Comparison of ENCODE assay signal across 11 cellular contexts in the genomic region with DNA sequence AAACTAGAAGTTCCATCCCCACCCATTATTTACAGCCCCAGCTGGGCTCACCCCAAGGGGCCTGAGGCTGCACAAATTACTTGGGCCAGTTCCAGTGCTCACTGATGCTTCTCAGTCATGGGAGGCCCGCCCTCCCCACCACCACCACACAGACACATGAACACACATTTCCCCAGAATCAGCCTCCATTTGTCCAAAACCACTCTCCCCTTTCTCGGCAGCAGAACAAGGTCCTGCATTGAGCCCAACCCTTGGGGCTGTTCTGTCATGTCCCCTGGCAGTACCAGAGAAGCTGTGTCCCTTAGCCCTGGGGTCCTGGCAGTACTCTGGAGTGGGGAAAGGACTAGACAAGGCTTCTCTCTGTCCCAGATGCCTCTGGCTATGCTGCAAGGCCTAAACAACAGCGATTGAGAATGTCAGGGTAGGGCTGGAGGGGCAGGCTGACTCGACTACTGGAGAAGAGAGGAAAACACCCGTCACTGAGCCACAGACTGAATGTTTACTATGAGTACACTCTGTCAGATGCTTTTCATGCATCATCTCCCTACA. TPM values are rescaled to one million over a fixed set of nuclear protein-coding genes. Genes with fewer than 3 reads are reported as not detected.
DNase-seq lines count a peak whose midpoint lies in the region; ATAC-seq and TF ChIP-seq lines count a peak whose summit lies in the region.
"Had no signal": no experiment of that assay in that cellular context is flagged by ENCODE, and none has a peak within 500 bp of the region (broad histone marks: within the 10 kb centered on the region; RNA-seq: fewer than 3 reads in every experiment).

No MANE protein-coding gene starts in this region.

- DNase-seq in AG08395 (ENCODE audit: low spot score) (peak; percentile 48), Peyer's patch (peak in 1 of 3 donors; percentile 22), fibroblast of mammary gland (ENCODE audit: low read depth) (peak; percentile 78), omental fat pad (ENCODE audit: low spot score) (no peak), GM13976 (ENCODE audit: low spot score) (no peak), prostate gland (ENCODE audit: low spot score) (no peak)
- no peak for DNase-seq in stimulated activated naive CD8-positive, alpha-beta T cell treated with anti-CD3 and anti-CD28 coated beads, Interleukin-15, amount 100 ng/mL, for 72 hours
- no peak for DNase-seq in activated CD8-positive, alpha-beta memory T cell treated with anti-CD3 and anti-CD28 coated beads, Interleukin-2, amount 50 U/mL, for 48 hours
- DNase-seq: activated CD4-positive, alpha-beta T cell treated with anti-CD3 and anti-CD28 coated beads, Interleukin-2, amount 10 ng/mL, durations not matched to agents 7 days and 5 days had no signal

- H3K27me3 ChIP-seq in Peyer's patch (no peaks in the 10 kb centered on the region), prostate gland (replicated peaks; ENCODE audit: insufficient read depth) (no peaks in the 10 kb centered on the region)

- in situ Hi-C loops in GM13976 (cut with MboI; ENCODE audit: low sequenced_read_pairs, unreplicated experiment), result no loop called here

- no peak overlapping the region for H3K4me3 Mint-ChIP-seq in stimulated activated naive CD8-positive, alpha-beta T cell treated with anti-CD3 and anti-CD28 coated beads, Interleukin-15, amount 100 ng/mL, for 72 hours
- H3K4me3 Mint-ChIP-seq: activated CD4-positive, alpha-beta T cell treated with anti-CD3 and anti-CD28 coated beads, Interleukin-2, amount 10 ng/mL, durations not matched to agents 7 days and 5 days; stimulated activated naive CD8-positive, alpha-beta T cell treated with anti-CD3 and anti-CD28 coated beads, Interleukin-15, Interleukin-2, amounts not matched to agents 100 ng/mL and 50 ng/mL, for 24 hours had no signal

- peaks cover 0 to 71% (median 0%) of the 10 kb centered on the region in 3 donors for H3K36me3 ChIP-seq in Peyer's patch
- peaks cover 6 to 9% of the 10 kb centered on the region in 2 donors for H3K36me3 ChIP-seq in prostate gland

- H3K27ac Mint-ChIP-seq in stimulated activated naive CD8-positive, alpha-beta T cell treated with anti-CD3 and anti-CD28 coated beads, Interleukin-15, amount 100 ng/mL, for 72 hours, result peak overlapping the region in 1 of 2 donors; percentile 66
- H3K27ac Mint-ChIP-seq: activated CD4-positive, alpha-beta T cell treated with anti-CD3 and anti-CD28 coated beads, Interleukin-2, amount 10 ng/mL, durations not matched to agents 7 days and 5 days had no signal

- H3K9me3 ChIP-seq in Peyer's patch (no peaks in the 10 kb centered on the region), prostate gland (no peaks in the 10 kb centered on the region)

- H3K4me1 Mint-ChIP-seq in stimulated activated naive CD8-positive, alpha-beta T cell treated with anti-CD3 and anti-CD28 coated beads, Interleukin-15, amount 100 ng/mL, for 72 hours, result no peaks in the 10 kb centered on the region
- H3K4me1 Mint-ChIP-seq: activated CD4-positive, alpha-beta T cell treated with anti-CD3 and anti-CD28 coated beads, Interleukin-2, amount 10 ng/mL, durations not matched to agents 7 days and 5 days had no signal

- no peaks in the 10 kb centered on the region for H3K9me3 Mint-ChIP-seq in stimulated activated naive CD8-positive, alpha-beta T cell treated with anti-CD3 and anti-CD28 coated beads, Interleukin-15, amount 100 ng/mL, for 72 hours
- H3K9me3 Mint-ChIP-seq: activated CD4-positive, alpha-beta T cell treated with anti-CD3 and anti-CD28 coated beads, Interleukin-2, amount 10 ng/mL, durations not matched to agents 7 days and 5 days; stimulated activated naive CD8-positive, alpha-beta T cell treated with anti-CD3 and anti-CD28 coated beads, Interleukin-15, Interleukin-2, amounts not matched to agents 100 ng/mL and 50 ng/mL, for 24 hours had no signal

- no peak for TF ChIP-seq CTCF in Peyer's patch (IDR thresholded peaks at IDR 0.05)
- TF ChIP-seq CTCF in fibroblast of mammary gland (conservative IDR thresholded peaks at IDR 0.05; ENCODE audit: control insufficient read depth, insufficient read depth, low read depth, low read length), result no peak
- TF ChIP-seq CTCF in omental fat pad (IDR thresholded peaks at IDR 0.05), result no peak
- no peak for TF ChIP-seq CTCF in GM13976 (IDR thresholded peaks at IDR 0.05; ENCODE audit: borderline replicate concordance, control extremely low read depth, extremely low read depth, insufficient read depth, missing control alignments)
- no peak for TF ChIP-seq CTCF in prostate gland (IDR thresholded peaks at IDR 0.05)

- TF ChIP-seq POLR2A in Peyer's patch (IDR thresholded peaks at IDR 0.05), result no peak
- no peak for TF ChIP-seq POLR2A in prostate gland (IDR thresholded peaks at IDR 0.05)

- ATAC-seq in omental fat pad (ENCODE audit: low FRiP score), result peak; percentile 2
- ATAC-seq in stimulated activated naive CD8-positive, alpha-beta T cell treated with anti-CD3 and anti-CD28 coated beads, Interleukin-15, amount 100 ng/mL, for 72 hours, result no peak

- intact Hi-C loops in prostate gland (cut with DNase I), result no loop called here

- H3K27ac ChIP-seq in Peyer's patch (peak overlapping the region; percentile 5 to 59 (median 42)), prostate gland (no peak overlapping the region)

- H3K4me1 ChIP-seq in Peyer's patch (peaks cover 0 to 6% (median 3%) of the 10 kb centered on the region in 4 donors), prostate gland (replicated peaks) (no peaks in the 10 kb centered on the region)

- 78% methylated on average over 5 of the region's 5 CpGs for WGBS in prostate gland

- H3K4me3 ChIP-seq in Peyer's patch, result no peak overlapping the region
- no peak overlapping the region for H3K4me3 ChIP-seq in fibroblast of mammary gland (ENCODE audit: control insufficient read depth, low read depth, low read length)
- no peak overlapping the region for H3K4me3 ChIP-seq in prostate gland

- H3K27me3 Mint-ChIP-seq in stimulated activated naive CD8-positive, alpha-beta T cell treated with anti-CD3 and anti-CD28 coated beads, Interleukin-15, amount 100 ng/mL, for 72 hours, result no peaks in the 10 kb centered on the region
- H3K27me3 Mint-ChIP-seq: activated CD4-positive, alpha-beta T cell treated with anti-CD3 and anti-CD28 coated beads, Interleukin-2, amount 10 ng/mL, durations not matched to agents 7 days and 5 days; stimulated activated naive CD8-positive, alpha-beta T cell treated with anti-CD3 and anti-CD28 coated beads, Interleukin-15, Interleukin-2, amounts not matched to agents 100 ng/mL and 50 ng/mL, for 24 hours had no signal

RNA-seq across cellular contexts. Expression of a gene that starts 21.8 kb away (rescaled TPM):
- total RNA-seq in Peyer's patch (100 to 1,000 TPM in 2 of 4 donors, 10 to 100 TPM in 2; 69.0 to 126 (median 91.8) TPM), omental fat pad (10 to 100 TPM; 55.9 to 87.7 (median 73.2) TPM), prostate gland (100 to 1,000 TPM; 133 to 227 TPM)

RNA-seq across cellular contexts. Expression of a gene that starts 26.9 kb away (rescaled TPM):
- 10 to 100 TPM; 22.2 to 47.3 (median 37.7) TPM for total RNA-seq in Peyer's patch
- total RNA-seq in omental fat pad, result 10 to 100 TPM; 29.2 to 60.3 (median 53.3) TPM
- total RNA-seq in prostate gland, result 10 to 100 TPM; 47.5 to 63.6 TPM

RNA-seq across cellular contexts. Expression of a gene that starts 27.2 kb away (rescaled TPM):
- total RNA-seq in Peyer's patch (10 to 100 TPM; 25.4 to 52.8 (median 41.0) TPM), omental fat pad (10 to 100 TPM; 24.5 to 41.3 (median 32.5) TPM), prostate gland (10 to 100 TPM; 50.2 to 56.4 TPM)

RNA-seq across cellular contexts. Expression of a gene that starts 28.1 kb away (rescaled TPM):
- total RNA-seq in Peyer's patch, result 100 to 1,000 TPM in 1 of 4 donors, 1 to 10 TPM in 2, not detected in 1; 3.2 to 131 (median 8.6) TPM
- total RNA-seq in omental fat pad, result 100 to 1,000 TPM in 1 of 4 donors, 10 to 100 TPM in 3; 31.8 to 126 (median 55.5) TPM
- total RNA-seq in prostate gland, result 10 to 100 TPM in 1 of 2 donors, 1 to 10 TPM in 1; 1.5 to 10.2 TPM
- total RNA-seq: NCI-H460 had no signal

RNA-seq across cellular contexts. Expression of a gene that starts 42.7 kb away (rescaled TPM):
- total RNA-seq in Peyer's patch (100 to 1,000 TPM; 183 to 682 (median 309) TPM), omental fat pad (100 to 1,000 TPM; 323 to 827 (median 509) TPM), prostate gland (100 to 1,000 TPM in 1 of 2 donors, 10 to 100 TPM in 1; 96.5 to 170 TPM)

Comparison
In these comparisons a context has a peak if more than half of its experiments do, and no peak if none do; other contexts are left out.
1. DNase-seq: peak in AG08395 (single experiment) and fibroblast of mammary gland (single experiment); none in omental fat pad (single experiment), stimulated activated naive CD8-positive, alpha-beta T cell treated with anti-CD3 and anti-CD28 coated beads, Interleukin-15, amount 100 ng/mL, for 72 hours (0 of 2), GM13976 (single experiment), activated CD8-positive, alpha-beta memory T cell treated with anti-CD3 and anti-CD28 coated beads, Interleukin-2, amount 50 U/mL, for 48 hours (single experiment) and prostate gland (single experiment).
2. H3K27ac ChIP-seq: peak in Peyer's patch (4 of 4); none in prostate gland (0 of 2).